In genomic region chr3:48465531-48466378, GRCh38 we compare ENCODE assay signal across 8 cellular contexts. TPM values are rescaled to one million over a fixed set of nuclear protein-coding genes. Genes with fewer than 3 reads are reported as not detected.
DNase-seq lines count a peak whose midpoint lies in the region; ATAC-seq, FAIRE-seq and TF ChIP-seq lines count a peak whose summit lies in the region.

No MANE protein-coding gene starts in this region.

- H3K4me3 ChIP-seq in AG10803 (ENCODE audit: low read length) (peak overlapping the region; percentile 60), HepG2 (replicated peaks in 1 of 3; ENCODE audit: insufficient read depth in 1 of 3, low read depth in 2 of 3, low read length in 3 of 3) (no peak overlapping the region)

- H3K4me1 ChIP-seq in HepG2 (ENCODE audit: insufficient read depth, low read length), result peaks cover 51% of the 10 kb centered on the region

- no peaks in the 10 kb centered on the region for H3K79me2 ChIP-seq in HepG2 (ENCODE audit: insufficient read depth, low read length)

- intact Hi-C loops in HepG2 (cut with micrococcal nuclease; ENCODE audit: unreplicated experiment), result loop anchor here (1.0 kb wide), 2 partner anchors 42 to 83 kb away; no protein-coding TSS in a partner anchor

- in situ Hi-C loops in HepG2 (cut with HindIII; ENCODE audit: extremely low pct_ligation_motif_present, low pct_unique_long_range_greater_than_20kb), result loop anchor here (5.0 kb wide), 2 partner anchors 37 to 92 kb away; partner anchors contain the start of genes PFKFB4 and SHISA5

- H3K27me3 ChIP-seq in HepG2 (ENCODE audit: control insufficient read depth in 1 of 2, insufficient read depth in 2 of 2, low read length in 2 of 2), result no peaks in the 10 kb centered on the region

- POLR2A ChIA-PET in HepG2 (lab: Yijun Ruan, JAX), result interaction anchor here (0.6 to 3.8 kb wide), 4 partner anchors 8 to 91 kb away, joined by 4 to 17 read pairs (median 6); partner anchors contain the start of genes ATRIP and PFKFB4

- TF ChIP-seq CTCF in AG10803 (conservative IDR thresholded peaks at IDR 0.05; ENCODE audit: low read length) (peak; percentile 75), HepG2 (CRISPR knock-in tag; IDR thresholded peaks at IDR 0.05) (peak; percentile 97)

- peak; percentile 98 for TF ChIP-seq RAD21 in HepG2 (CRISPR knock-in tag; IDR thresholded peaks at IDR 0.05)

- no TSS peak for BruUV-seq in HepG2 (replicated peaks; lab: Mats Ljungman, UMichigan)

- 78% methylated on average over 11 of the region's 21 CpGs for WGBS in HepG2 (ENCODE audit: low lambda C conversion rate)

- H3K27ac ChIP-seq in HepG2 (ENCODE audit: extremely low read length, insufficient read depth, low read length), result peak overlapping the region; percentile 85

- CTCF ChIA-PET in HepG2 (lab: Yijun Ruan, JAX; ENCODE audit: low intra/inter-chr PET ratio, low total read pairs), result interaction anchor here (1.3 to 1.8 kb wide), 3 partner anchors 19 to 83 kb away, joined by 3 to 39 read pairs (median 17); partner anchors contain the start of gene ATRIP

- TF ChIP-seq POLR2A in HepG2 (IDR thresholded peaks at IDR 0.05; ENCODE audit: insufficient read depth in 1 of 2, low read depth in 2 of 2, low read length in 2 of 2), result no peak

- ATAC-seq in GM18909 (IDR thresholded peaks at IDR 0.05; ENCODE audit: poor library complexity, unreplicated experiment) (peak; percentile 79), HG03159 (IDR thresholded peaks at IDR 0.05; ENCODE audit: unreplicated experiment) (peak; percentile 87), HepG2 (peak; percentile 93)

- peak; percentile 100 for DNase-seq in AG10803 (ENCODE audit: low read depth)
- DNase-seq in NCI-H526 treated with DMSO at 0.1 percent for 48 hours (lab: John Stamatoyannopoulos, UW), result peak; percentile 56
- peak; percentile 74 to 76 for DNase-seq in activated CD4-positive, alpha-beta T cell treated with anti-CD3 and anti-CD28 coated beads, Interleukin-2, amount 50 U/mL, for 4 hours
- peak; percentile 100 for DNase-seq in dermis microvascular lymphatic vessel endothelial cell (ENCODE audit: low read depth in 2 of 2)
- peak; percentile 96 for DNase-seq in HepG2 (ENCODE audit: low spot score)
- peak; percentile 68 to 69 for DNase-seq in stimulated activated CD4-positive, alpha-beta T cell treated with anti-CD3 and anti-CD28 coated beads, Interleukin-2, amount 100 ng/mL, for 48 hours

- no peaks in the 10 kb centered on the region for H3K9me3 ChIP-seq in HepG2 (ENCODE audit: low read length)

- no peak overlapping the region for H2AFZ ChIP-seq in HepG2 (ENCODE audit: low read length)

- peak; percentile 98 for FAIRE-seq in HepG2 (lab: Jason Lieb, UNC)

- no peak overlapping the region for H3K4me2 ChIP-seq in HepG2 (ENCODE audit: low read depth, low read length)

- H3K36me3 ChIP-seq in HepG2 (replicated peaks in 1 of 2; ENCODE audit: control insufficient read depth in 1 of 2, insufficient read depth in 2 of 2, low read length in 2 of 2), result peaks cover 3 to 16% of the 10 kb centered on the region in 2 experiments

- H3K9ac ChIP-seq in HepG2 (ENCODE audit: insufficient read depth, low read depth, low read length), result peak overlapping the region; percentile 39

- TF ChIP-seq EP300 in HepG2 (IDR thresholded peaks at IDR 0.05; ENCODE audit: low read depth in 2 of 2, low read length in 2 of 2) (peak in 1 of 2 experiments; percentile 23; a peak in 2 of 4 replicates), HepG2 (CRISPR knock-in tag; IDR thresholded peaks at IDR 0.05; ENCODE audit: borderline replicate concordance) (0 out of 2 replicates have a peak, but pooled peaks have one; percentile 2)

- H4K20me1 ChIP-seq in HepG2 (ENCODE audit: insufficient read depth, low read length), result no peaks in the 10 kb centered on the region

RNA-seq across cellular contexts. Expression of gene ATRIP, which starts 19.2 kb away (rescaled TPM):
- 4.9 and 6.1 TPM in 2 replicates for total RNA-seq in dermis microvascular lymphatic vessel endothelial cell
- total RNA-seq in HepG2 (2016; rRNA removed; fragmentation: Illumina TruSeq; extraction: Trizol), result 11.4 and 12.5 TPM in 2 replicates
- total RNA-seq in HepG2 (2016; cell fraction: cytosol; rRNA removed; fragmentation: Illumina TruSeq; extraction: Trizol; ENCODE audit: low read depth), result 2.6 and 2.7 TPM in 2 replicates
- 9.5 and 10.4 TPM in 2 replicates for total RNA-seq in HepG2 (2016; cell fraction: insoluble cytoplasmic fraction; rRNA removed; fragmentation: Illumina TruSeq; extraction: Trizol)
- 2.4 and 3.4 TPM in 2 replicates for total RNA-seq in HepG2 (2016; cell fraction: membrane; rRNA removed; fragmentation: Illumina TruSeq; extraction: Trizol)
- 7.4 and 11.0 TPM in 2 replicates for total RNA-seq in HepG2 (2016; cell fraction: nucleus; rRNA removed; fragmentation: Illumina TruSeq; extraction: Trizol)
- polyA plus RNA-seq in HepG2 (2011; rRNA removed), result 5.1 and 5.3 TPM in 2 replicates
- polyA plus RNA-seq in HepG2 (2011; cell fraction: cytosol; rRNA removed), result 3.7 and 4.7 TPM in 2 replicates
- 12.6 and 13.3 TPM in 2 replicates for polyA plus RNA-seq in HepG2 (2011; cell fraction: nucleus; rRNA removed)
- polyA plus RNA-seq in HepG2 (2012), result 3.2 and 4.1 TPM in 2 replicates
- polyA plus RNA-seq in HepG2 (2016; cell fraction: cytosol; fragmentation: Illumina TruSeq; extraction: Trizol; ENCODE audit: low read depth), result 0.97 and 1.0 TPM in 2 replicates
- 7.8 and 11.5 TPM in 2 replicates for polyA plus RNA-seq in HepG2 (2016; cell fraction: insoluble cytoplasmic fraction; fragmentation: Illumina TruSeq; extraction: Trizol; ENCODE audit: low read depth)
- polyA plus RNA-seq in HepG2 (2016; cell fraction: membrane; fragmentation: Illumina TruSeq; extraction: Trizol; ENCODE audit: low read depth), result 1.2 and 1.5 TPM in 2 replicates
- 14.7 and 21.6 TPM in 2 replicates for polyA plus RNA-seq in HepG2 (2016; cell fraction: nucleus; fragmentation: Illumina TruSeq; extraction: Trizol; ENCODE audit: insufficient read depth, low read depth)
- polyA minus RNA-seq in HepG2 (2011; rRNA and poly(A)+ RNA removed; ENCODE audit: low replicate concordance), result 11.5 and 35.8 TPM in 2 replicates
- polyA minus RNA-seq in HepG2 (2011; cell fraction: cytosol; rRNA and poly(A)+ RNA removed), result 2.1 and 3.8 TPM in 2 replicates
- 5.2 and 9.8 TPM in 2 replicates for polyA minus RNA-seq in HepG2 (2011; cell fraction: nucleus; rRNA and poly(A)+ RNA removed)

RNA-seq across cellular contexts. Expression of gene TMA7, which starts 25.7 kb away (rescaled TPM):
- total RNA-seq in dermis microvascular lymphatic vessel endothelial cell, result 108 and 193 TPM in 2 replicates
- 486 and 510 TPM in 2 replicates for total RNA-seq in HepG2 (2016; rRNA removed; fragmentation: Illumina TruSeq; extraction: Trizol)
- total RNA-seq in HepG2 (2016; cell fraction: cytosol; rRNA removed; fragmentation: Illumina TruSeq; extraction: Trizol; ENCODE audit: low read depth), result 913 and 1,296 TPM in 2 replicates
- 511 and 522 TPM in 2 replicates for total RNA-seq in HepG2 (2016; cell fraction: insoluble cytoplasmic fraction; rRNA removed; fragmentation: Illumina TruSeq; extraction: Trizol)
- 763 and 886 TPM in 2 replicates for total RNA-seq in HepG2 (2016; cell fraction: membrane; rRNA removed; fragmentation: Illumina TruSeq; extraction: Trizol)
- total RNA-seq in HepG2 (2016; cell fraction: nucleus; rRNA removed; fragmentation: Illumina TruSeq; extraction: Trizol), result 177 and 187 TPM in 2 replicates
- 80.9 and 100 TPM in 2 replicates for polyA plus RNA-seq in HepG2 (2011; rRNA removed)
- polyA plus RNA-seq in HepG2 (2011; cell fraction: cytosol; rRNA removed), result 69.9 and 96.6 TPM in 2 replicates
- 23.2 and 42.0 TPM in 2 replicates for polyA plus RNA-seq in HepG2 (2011; cell fraction: nucleus; rRNA removed)
- polyA plus RNA-seq in HepG2 (2012), result 194 and 244 TPM in 2 replicates
- polyA plus RNA-seq in HepG2 (2016; cell fraction: cytosol; fragmentation: Illumina TruSeq; extraction: Trizol; ENCODE audit: low read depth), result 1,200 and 1,620 TPM in 2 replicates
- 517 and 532 TPM in 2 replicates for polyA plus RNA-seq in HepG2 (2016; cell fraction: insoluble cytoplasmic fraction; fragmentation: Illumina TruSeq; extraction: Trizol; ENCODE audit: low read depth)
- polyA plus RNA-seq in HepG2 (2016; cell fraction: membrane; fragmentation: Illumina TruSeq; extraction: Trizol; ENCODE audit: low read depth), result 742 and 956 TPM in 2 replicates
- polyA plus RNA-seq in HepG2 (2016; cell fraction: nucleus; fragmentation: Illumina TruSeq; extraction: Trizol; ENCODE audit: insufficient read depth, low read depth), result 336 and 389 TPM in 2 replicates
- 4.4 and 15.7 TPM in 2 replicates for polyA minus RNA-seq in HepG2 (2011; rRNA and poly(A)+ RNA removed; ENCODE audit: low replicate concordance)
- 18.7 and 23.2 TPM in 2 replicates for polyA minus RNA-seq in HepG2 (2011; cell fraction: cytosol; rRNA and poly(A)+ RNA removed)
- 18.4 and 25.9 TPM in 2 replicates for polyA minus RNA-seq in HepG2 (2011; cell fraction: nucleus; rRNA and poly(A)+ RNA removed)

RNA-seq across cellular contexts. Expression of gene CCDC51, which starts 25.8 kb away (rescaled TPM):
- total RNA-seq in dermis microvascular lymphatic vessel endothelial cell (9.7 and 13.1 TPM in 2 replicates), HepG2 (2016; rRNA removed; fragmentation: Illumina TruSeq; extraction: Trizol) (29.4 and 38.3 TPM in 2 replicates)
- 7.6 and 8.2 TPM in 2 replicates for total RNA-seq in HepG2 (2016; cell fraction: cytosol; rRNA removed; fragmentation: Illumina TruSeq; extraction: Trizol; ENCODE audit: low read depth)
- total RNA-seq in HepG2 (2016; cell fraction: insoluble cytoplasmic fraction; rRNA removed; fragmentation: Illumina TruSeq; extraction: Trizol), result 33.5 and 38.7 TPM in 2 replicates
- total RNA-seq in HepG2 (2016; cell fraction: membrane; rRNA removed; fragmentation: Illumina TruSeq; extraction: Trizol), result 12.2 and 12.5 TPM in 2 replicates
- total RNA-seq in HepG2 (2016; cell fraction: nucleus; rRNA removed; fragmentation: Illumina TruSeq; extraction: Trizol), result 12.4 and 13.6 TPM in 2 replicates
- polyA plus RNA-seq in HepG2 (2011; rRNA removed), result 15.5 and 18.1 TPM in 2 replicates
- 16.8 and 19.2 TPM in 2 replicates for polyA plus RNA-seq in HepG2 (2011; cell fraction: cytosol; rRNA removed)
- polyA plus RNA-seq in HepG2 (2011; cell fraction: nucleus; rRNA removed), result 6.5 and 8.5 TPM in 2 replicates
- polyA plus RNA-seq in HepG2 (2012), result 8.4 and 9.8 TPM in 2 replicates
- 3.9 and 4.9 TPM in 2 replicates for polyA plus RNA-seq in HepG2 (2016; cell fraction: cytosol; fragmentation: Illumina TruSeq; extraction: Trizol; ENCODE audit: low read depth)
- polyA plus RNA-seq in HepG2 (2016; cell fraction: insoluble cytoplasmic fraction; fragmentation: Illumina TruSeq; extraction: Trizol; ENCODE audit: low read depth), result 29.3 and 29.9 TPM in 2 replicates
- 8.0 TPM in 2 replicates for polyA plus RNA-seq in HepG2 (2016; cell fraction: membrane; fragmentation: Illumina TruSeq; extraction: Trizol; ENCODE audit: low read depth)
- 16.3 and 19.0 TPM in 2 replicates for polyA plus RNA-seq in HepG2 (2016; cell fraction: nucleus; fragmentation: Illumina TruSeq; extraction: Trizol; ENCODE audit: insufficient read depth, low read depth)
- 11.3 and 25.4 TPM in 2 replicates for polyA minus RNA-seq in HepG2 (2011; rRNA and poly(A)+ RNA removed; ENCODE audit: low replicate concordance)
- polyA minus RNA-seq in HepG2 (2011; cell fraction: cytosol; rRNA and poly(A)+ RNA removed), result 4.5 and 4.7 TPM in 2 replicates
- 3.0 and 3.3 TPM in 2 replicates for polyA minus RNA-seq in HepG2 (2011; cell fraction: nucleus; rRNA and poly(A)+ RNA removed)

RNA-seq across cellular contexts. Expression of gene PLXNB1, which starts 35.9 kb away (rescaled TPM):
- total RNA-seq in dermis microvascular lymphatic vessel endothelial cell (13.9 and 20.5 TPM in 2 replicates), HepG2 (2016; rRNA removed; fragmentation: Illumina TruSeq; extraction: Trizol) (25.4 and 86.0 TPM in 2 replicates)
- 33.1 and 33.9 TPM in 2 replicates for total RNA-seq in HepG2 (2016; cell fraction: cytosol; rRNA removed; fragmentation: Illumina TruSeq; extraction: Trizol; ENCODE audit: low read depth)
- total RNA-seq in HepG2 (2016; cell fraction: insoluble cytoplasmic fraction; rRNA removed; fragmentation: Illumina TruSeq; extraction: Trizol), result 23.9 and 92.3 TPM in 2 replicates
- 30.7 and 31.8 TPM in 2 replicates for total RNA-seq in HepG2 (2016; cell fraction: membrane; rRNA removed; fragmentation: Illumina TruSeq; extraction: Trizol)
- total RNA-seq in HepG2 (2016; cell fraction: nucleus; rRNA removed; fragmentation: Illumina TruSeq; extraction: Trizol), result 140 and 158 TPM in 2 replicates
- 143 and 179 TPM in 2 replicates for polyA plus RNA-seq in HepG2 (2011; rRNA removed)
- 71.5 and 83.2 TPM in 2 replicates for polyA plus RNA-seq in HepG2 (2011; cell fraction: cytosol; rRNA removed)
- 1,144 and 1,345 TPM in 2 replicates for polyA plus RNA-seq in HepG2 (2011; cell fraction: nucleus; rRNA removed)
- polyA plus RNA-seq in HepG2 (2012), result 140 and 149 TPM in 2 replicates
- polyA plus RNA-seq in HepG2 (2016; cell fraction: cytosol; fragmentation: Illumina TruSeq; extraction: Trizol; ENCODE audit: low read depth), result 5.5 and 6.7 TPM in 2 replicates
- polyA plus RNA-seq in HepG2 (2016; cell fraction: insoluble cytoplasmic fraction; fragmentation: Illumina TruSeq; extraction: Trizol; ENCODE audit: low read depth), result 23.3 and 26.9 TPM in 2 replicates
- polyA plus RNA-seq in HepG2 (2016; cell fraction: membrane; fragmentation: Illumina TruSeq; extraction: Trizol; ENCODE audit: low read depth), result 12.8 and 12.9 TPM in 2 replicates
- 420 and 470 TPM in 2 replicates for polyA plus RNA-seq in HepG2 (2016; cell fraction: nucleus; fragmentation: Illumina TruSeq; extraction: Trizol; ENCODE audit: insufficient read depth, low read depth)
- polyA minus RNA-seq in HepG2 (2011; rRNA and poly(A)+ RNA removed; ENCODE audit: low replicate concordance), result 83.4 and 325 TPM in 2 replicates
- 54.4 and 79.5 TPM in 2 replicates for polyA minus RNA-seq in HepG2 (2011; cell fraction: cytosol; rRNA and poly(A)+ RNA removed)
- 295 and 329 TPM in 2 replicates for polyA minus RNA-seq in HepG2 (2011; cell fraction: nucleus; rRNA and poly(A)+ RNA removed)

RNA-seq across cellular contexts. Expression of gene SHISA5, which starts 38.2 kb away (rescaled TPM):
- 71.8 and 91.9 TPM in 2 replicates for total RNA-seq in dermis microvascular lymphatic vessel endothelial cell
- total RNA-seq in HepG2 (2016; rRNA removed; fragmentation: Illumina TruSeq; extraction: Trizol), result 74.3 and 91.4 TPM in 2 replicates
- total RNA-seq in HepG2 (2016; cell fraction: cytosol; rRNA removed; fragmentation: Illumina TruSeq; extraction: Trizol; ENCODE audit: low read depth), result 90.2 and 104 TPM in 2 replicates
- total RNA-seq in HepG2 (2016; cell fraction: insoluble cytoplasmic fraction; rRNA removed; fragmentation: Illumina TruSeq; extraction: Trizol), result 67.1 and 95.9 TPM in 2 replicates
- total RNA-seq in HepG2 (2016; cell fraction: membrane; rRNA removed; fragmentation: Illumina TruSeq; extraction: Trizol), result 162 and 190 TPM in 2 replicates
- total RNA-seq in HepG2 (2016; cell fraction: nucleus; rRNA removed; fragmentation: Illumina TruSeq; extraction: Trizol), result 45.3 and 51.5 TPM in 2 replicates
- polyA plus RNA-seq in HepG2 (2011; rRNA removed), result 75.8 and 83.0 TPM in 2 replicates
- polyA plus RNA-seq in HepG2 (2011; cell fraction: cytosol; rRNA removed), result 82.9 and 103 TPM in 2 replicates
- 54.8 and 59.4 TPM in 2 replicates for polyA plus RNA-seq in HepG2 (2011; cell fraction: nucleus; rRNA removed)
- polyA plus RNA-seq in HepG2 (2012), result 68.4 and 68.8 TPM in 2 replicates
- 116 and 135 TPM in 2 replicates for polyA plus RNA-seq in HepG2 (2016; cell fraction: cytosol; fragmentation: Illumina TruSeq; extraction: Trizol; ENCODE audit: low read depth)
- 71.7 and 96.4 TPM in 2 replicates for polyA plus RNA-seq in HepG2 (2016; cell fraction: insoluble cytoplasmic fraction; fragmentation: Illumina TruSeq; extraction: Trizol; ENCODE audit: low read depth)
- polyA plus RNA-seq in HepG2 (2016; cell fraction: membrane; fragmentation: Illumina TruSeq; extraction: Trizol; ENCODE audit: low read depth), result 203 and 209 TPM in 2 replicates
- polyA plus RNA-seq in HepG2 (2016; cell fraction: nucleus; fragmentation: Illumina TruSeq; extraction: Trizol; ENCODE audit: insufficient read depth, low read depth), result 89.8 and 103 TPM in 2 replicates
- polyA minus RNA-seq in HepG2 (2011; rRNA and poly(A)+ RNA removed; ENCODE audit: low replicate concordance), result 147 and 175 TPM in 2 replicates
- polyA minus RNA-seq in HepG2 (2011; cell fraction: cytosol; rRNA and poly(A)+ RNA removed), result 34.9 and 49.9 TPM in 2 replicates
- polyA minus RNA-seq in HepG2 (2011; cell fraction: nucleus; rRNA and poly(A)+ RNA removed), result 11.2 and 15.8 TPM in 2 replicates
